15 cellular contexts compared by ENCODE assay signal in the genomic region with DNA sequence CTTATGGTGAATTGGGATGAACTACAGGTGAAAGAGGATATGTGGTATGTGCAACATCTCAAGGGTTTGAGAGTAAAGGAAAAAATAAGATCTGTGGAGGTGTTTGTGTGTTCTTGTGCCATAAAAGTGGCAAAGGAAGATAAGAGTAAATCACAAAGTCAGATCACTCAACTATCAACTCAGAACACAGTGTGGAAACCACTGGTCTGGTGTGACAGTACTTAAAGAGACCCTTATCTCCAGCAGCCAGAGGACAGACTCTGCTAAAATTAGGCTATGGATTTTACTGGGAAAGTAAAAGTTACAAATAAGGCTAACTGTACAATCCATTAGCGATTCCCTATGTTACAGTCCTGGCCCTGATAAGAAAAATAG.
"Had no signal": no experiment of that assay in that cellular context is flagged by ENCODE, and none has a peak within 500 bp of the region (broad histone marks: within the 10 kb centered on the region; RNA-seq: fewer than 3 reads in every experiment).

No MANE protein-coding gene starts in this region.

- H3K27me3 ChIP-seq: brain microvascular endothelial cell, left lung, tibial nerve, uterus had no signal

- ATAC-seq: activated naive CD8-positive, alpha-beta T cell treated with anti-CD3 and anti-CD28 coated beads, Interleukin-2, amount 50 U/mL, for 24 hours; left lung; stimulated activated naive CD8-positive, alpha-beta T cell treated with anti-CD3 and anti-CD28 coated beads, Interleukin-15, Interleukin-2, amounts not matched to agents 100 U/mL and 50 U/mL, for 24 hours had no signal

- H3K4me3 Mint-ChIP-seq: activated naive CD8-positive, alpha-beta T cell treated with anti-CD3 and anti-CD28 coated beads, Interleukin-2, amount 50 U/mL, for 24 hours; central memory CD8-positive, alpha-beta T cell; neural crest cell had no signal

- H3K9me3 ChIP-seq: left lung, tibial nerve, uterus had no signal

- H3K27ac Mint-ChIP-seq: activated naive CD8-positive, alpha-beta T cell treated with anti-CD3 and anti-CD28 coated beads, Interleukin-2, amount 50 U/mL, for 24 hours; progenitor cell of endocrine pancreas had no signal

- H3K4me3 ChIP-seq: coronary artery, left lung, tibial nerve, uterus had no signal

- H3K4me1 Mint-ChIP-seq: neural crest cell had no signal

- H3K27ac ChIP-seq: brain microvascular endothelial cell, coronary artery, tibial nerve, uterus had no signal

- H3K36me3 ChIP-seq: brain microvascular endothelial cell, left lung, tibial nerve, uterus had no signal

- H3K27me3 Mint-ChIP-seq: activated naive CD8-positive, alpha-beta T cell treated with anti-CD3 and anti-CD28 coated beads, Interleukin-2, amount 50 U/mL, for 24 hours; central memory CD8-positive, alpha-beta T cell had no signal

- H3K4me1 ChIP-seq: tibial nerve, uterus had no signal

- DNase-seq: activated CD4-positive, alpha-beta T cell treated with anti-CD3 and anti-CD28 coated beads, Interleukin-2, amount 50 U/mL, for 1 hour; activated naive CD4-positive, alpha-beta T cell; activated naive CD8-positive, alpha-beta T cell treated with anti-CD3 and anti-CD28 coated beads, Interleukin-2, amount 50 U/mL, for 24 hours; anterior cingulate cortex; brain microvascular endothelial cell; foreskin melanocyte; left lung; stimulated activated naive CD8-positive, alpha-beta T cell treated with anti-CD3 and anti-CD28 coated beads, Interleukin-15, Interleukin-2, amounts not matched to agents 100 U/mL and 50 U/mL, for 24 hours; substantia nigra; uterus had no signal

- H3K9me3 Mint-ChIP-seq: activated naive CD8-positive, alpha-beta T cell treated with anti-CD3 and anti-CD28 coated beads, Interleukin-2, amount 50 U/mL, for 24 hours; central memory CD8-positive, alpha-beta T cell; neural crest cell had no signal
